9 cellular contexts compared by ENCODE assay signal in genomic region chr7:111090834-111091233, GRCh38. TPM values are rescaled to one million over a fixed set of nuclear protein-coding genes. Genes with fewer than 3 reads are reported as not detected.
DNase-seq lines count a peak whose midpoint lies in the region; ATAC-seq and TF ChIP-seq lines count a peak whose summit lies in the region.
"Had no signal": no experiment of that assay in that cellular context is flagged by ENCODE, and none has a peak within 500 bp of the region (broad histone marks: within the 10 kb centered on the region; RNA-seq: fewer than 3 reads in every experiment).

LRRN3 (plus strand) TSS chr7:111091127; CDS start chr7:111122773, 31,646 bp downstream.

- H3K27me3 Mint-ChIP-seq in activated CD8-positive, alpha-beta memory T cell treated with anti-CD3 and anti-CD28 coated beads, Interleukin-2, amount 10 ng/mL, durations not matched to agents 7 days and 5 days: no peaks in the 10 kb centered on the region

- H3K27ac ChIP-seq in fibroblast of lung (ENCODE audit: insufficient read depth, low read length): no peak within 1 kb of the TSS
- H3K27ac ChIP-seq: BLaER1 had no signal

- H2AFZ ChIP-seq in fibroblast of lung (ENCODE audit: low read length): peak within 1 kb of the TSS; percentile 80

- CTCF ChIA-PET in activated CD8-positive, alpha-beta memory T cell treated with anti-CD3 and anti-CD28 coated beads, Interleukin-2, amount 10 ng/mL, durations not matched to agents 7 days and 5 days (lab: Charles Lee): interaction anchor here (0.9 to 3.9 kb wide), 4 partner anchors 8 to 78 kb away, joined by 4 to 18 read pairs (median 4); no protein-coding TSS in a partner anchor

- no peaks in the 10 kb centered on the region for H3K36me3 ChIP-seq in fibroblast of lung (ENCODE audit: control insufficient read depth, insufficient read depth, low read length)
- H3K36me3 ChIP-seq: BLaER1 had no signal

- no peaks in the 10 kb centered on the region for H3K27me3 ChIP-seq in fibroblast of lung (ENCODE audit: control insufficient read depth, insufficient read depth, low read length)
- H3K27me3 ChIP-seq: BLaER1 had no signal

- no peaks in the 10 kb centered on the region for H3K9me3 ChIP-seq in fibroblast of lung (ENCODE audit: control insufficient read depth, insufficient read depth, low read depth, low read length)
- H3K9me3 ChIP-seq: BLaER1 had no signal

- peak within 1 kb of the TSS; percentile 91 for H3K4me3 Mint-ChIP-seq in activated CD8-positive, alpha-beta memory T cell treated with anti-CD3 and anti-CD28 coated beads, Interleukin-2, amount 10 ng/mL, durations not matched to agents 7 days and 5 days

- peak; percentile 12 for DNase-seq in activated naive CD4-positive, alpha-beta T cell treated with Interleukin-2 at 50 U/mL for 16 hours
- DNase-seq in activated naive CD4-positive, alpha-beta T cell (lab: John Stamatoyannopoulos, UW): no peak
- peak; percentile 87 for DNase-seq in activated CD8-positive, alpha-beta memory T cell treated with anti-CD3 and anti-CD28 coated beads, Interleukin-2, amount 10 ng/mL, durations not matched to agents 7 days and 5 days
- peak; percentile 63 to 75 for DNase-seq in fibroblast of lung (ENCODE audit: low read depth in 2 of 2)
- DNase-seq in nucleus accumbens (lab: John Stamatoyannopoulos, UW): peak in 55 of 56 donors; percentile 4 to 92 (median 62)
- no peak for DNase-seq in SW480 (ENCODE audit: low spot score)

- H3K27ac Mint-ChIP-seq in activated CD8-positive, alpha-beta memory T cell treated with anti-CD3 and anti-CD28 coated beads, Interleukin-2, amount 10 ng/mL, durations not matched to agents 7 days and 5 days: peak within 1 kb of the TSS; percentile 87

- peaks cover 2% of the 10 kb centered on the region for H4K20me1 ChIP-seq in fibroblast of lung (ENCODE audit: control insufficient read depth, extremely low read depth, insufficient read depth, low read length)
- H4K20me1 ChIP-seq: BLaER1 had no signal

- H3K4me1 Mint-ChIP-seq in activated CD8-positive, alpha-beta memory T cell treated with anti-CD3 and anti-CD28 coated beads, Interleukin-2, amount 10 ng/mL, durations not matched to agents 7 days and 5 days: peaks cover 61% of the 10 kb centered on the region

- peak within 1 kb of the TSS; percentile 87 for H3K4me2 ChIP-seq in fibroblast of lung (ENCODE audit: extremely low read depth, insufficient read depth, low read length)
- H3K4me2 ChIP-seq: BLaER1 had no signal

- no peaks in the 10 kb centered on the region for H3K4me1 ChIP-seq in fibroblast of lung (ENCODE audit: control insufficient read depth, extremely low read depth, insufficient read depth, low read length)
- H3K4me1 ChIP-seq: BLaER1 had no signal

- peak within 1 kb of the TSS; percentile 47 to 80 (median 58) for H3K4me3 ChIP-seq in fibroblast of lung (replicated peaks in 1 of 4; ENCODE audit: control extremely low read depth in 1 of 4, insufficient read depth in 1 of 4, low read depth in 3 of 4, low read length in 4 of 4)
- H3K4me3 ChIP-seq: BLaER1 had no signal

- H3K9me3 Mint-ChIP-seq in activated CD8-positive, alpha-beta memory T cell treated with anti-CD3 and anti-CD28 coated beads, Interleukin-2, amount 10 ng/mL, durations not matched to agents 7 days and 5 days (ENCODE audit: low read depth): no peaks in the 10 kb centered on the region

- peaks cover 45% of the 10 kb centered on the region for H3K36me3 Mint-ChIP-seq in activated CD8-positive, alpha-beta memory T cell treated with anti-CD3 and anti-CD28 coated beads, Interleukin-2, amount 10 ng/mL, durations not matched to agents 7 days and 5 days

- no peak for TF ChIP-seq CTCF in fibroblast of lung (conservative IDR thresholded peaks at IDR 0.05 in 1 of 2, IDR thresholded peaks at IDR 0.05 in 1 of 2; ENCODE audit: low read depth in 1 of 2, low read length in 2 of 2)

- H3K9ac ChIP-seq in fibroblast of lung (ENCODE audit: insufficient read depth, low read length): no peak within 1 kb of the TSS
- H3K9ac ChIP-seq: BLaER1 had no signal

- H3K79me2 ChIP-seq in fibroblast of lung (ENCODE audit: control insufficient read depth, insufficient read depth, low read length): no peaks in the 10 kb centered on the region

- ATAC-seq in activated CD8-positive, alpha-beta memory T cell treated with anti-CD3 and anti-CD28 coated beads, Interleukin-2, amount 10 ng/mL, durations not matched to agents 7 days and 5 days: peak; percentile 84
- no peak for ATAC-seq in GM18873 (IDR thresholded peaks at IDR 0.05; ENCODE audit: low FRiP score, unreplicated experiment)
- no peak for ATAC-seq in HG03095 (IDR thresholded peaks at IDR 0.05; ENCODE audit: unreplicated experiment)

RNA-seq across cellular contexts. Expression of gene LRRN3, which starts in this region (rescaled TPM):
- total RNA-seq in activated CD8-positive, alpha-beta memory T cell treated with anti-CD3 and anti-CD28 coated beads, Interleukin-2, amount 10 ng/mL, durations not matched to agents 7 days and 5 days: 100 to 1,000 TPM in 1 of 2 experiments, 10 to 100 TPM in 1; 82.3 to 154 TPM
- 0.26 and 1.8 TPM in 2 replicates for total RNA-seq in fibroblast of lung
- 3.9 and 4.4 TPM in 2 replicates for polyA plus RNA-seq in fibroblast of lung
- 2.1 and 2.4 TPM in 2 replicates for polyA plus RNA-seq in fibroblast of lung (2012)
- 0.11 TPM in 1 of 2 replicates, not detected in the other for polyA minus RNA-seq in fibroblast of lung (ENCODE audit: low replicate concordance)

Comparison
In these comparisons a context has a peak if more than half of its experiments do, and no peak if none do; other contexts are left out.
1. RNA of gene LRRN3 (total RNA-seq): 82.3 to 154 TPM in activated CD8-positive, alpha-beta memory T cell treated with anti-CD3 and anti-CD28 coated beads, Interleukin-2, amount 10 ng/mL, durations not matched to agents 7 days and 5 days; 0.26 to 1.8 TPM in fibroblast of lung; every median in the first group is over 10 times any median in the second.
2. DNase-seq: peak in activated naive CD4-positive, alpha-beta T cell treated with Interleukin-2 at 50 U/mL for 16 hours (single experiment), activated CD8-positive, alpha-beta memory T cell treated with anti-CD3 and anti-CD28 coated beads, Interleukin-2, amount 10 ng/mL, durations not matched to agents 7 days and 5 days (single experiment), fibroblast of lung (2 of 2) and nucleus accumbens (55 of 56); none in activated naive CD4-positive, alpha-beta T cell (0 of 4) and SW480 (single experiment).